Comparison of ENCODE assay signal across 18 cellular contexts in genomic region chr6:57224769-57225515, GRCh38. TPM values are rescaled to one million over a fixed set of nuclear protein-coding genes. Genes with fewer than 3 reads are reported as not detected.
DNase-seq lines count a peak whose midpoint lies in the region; ATAC-seq and TF ChIP-seq lines count a peak whose summit lies in the region.
"Had no signal": no experiment of that assay in that cellular context is flagged by ENCODE, and none has a peak within 500 bp of the region (broad histone marks: within the 10 kb centered on the region; RNA-seq: fewer than 3 reads in every experiment).

No MANE protein-coding gene starts in this region.

- H3K79me1 ChIP-seq in IMR-90 (ENCODE audit: low read depth in 1 of 2, low read length in 2 of 2) (peaks cover 0 to 26% of the 10 kb centered on the region in 2 experiments; a peak in 2 of 4 replicates), neuronal stem cell (ENCODE audit: low read depth, low read length) (no peaks in the 10 kb centered on the region)

- H3K4me3 Mint-ChIP-seq in CD4-positive, alpha-beta T cell: peak overlapping the region; percentile 34
- H3K4me3 Mint-ChIP-seq in stimulated activated memory B cell treated with anti-CD40 and anti-IgM and Interleukin-4, amounts not matched to agents 10 μg/mL and 1 μg/mL and 100 μg/mL, for 72 hours: no peak overlapping the region
- H3K4me3 Mint-ChIP-seq in effector memory CD8-positive, alpha-beta T cell: no peak overlapping the region
- H3K4me3 Mint-ChIP-seq: activated CD4-positive, alpha-beta memory T cell treated with anti-CD3 and anti-CD28 coated beads for 36 hours; activated T-helper 1 cell treated with anti-CD3 and anti-CD28 coated beads, Interleukin-12 subunit alpha, Interleukin-12 subunit beta, Interleukin-2, Interleukin-4 antibody, amounts not matched to agents 30 ng/mL and 10 ng/mL and 1 ng/mL, durations not matched to agents 14 hours and 24 hours and 36 hours; type B pancreatic cell had no signal

- no peaks in the 10 kb centered on the region for H3K9me3 Mint-ChIP-seq in CD4-positive, alpha-beta T cell
- no peaks in the 10 kb centered on the region for H3K9me3 Mint-ChIP-seq in stimulated activated memory B cell treated with anti-CD40 and anti-IgM and Interleukin-4, amounts not matched to agents 10 μg/mL and 1 μg/mL and 100 μg/mL, for 72 hours
- H3K9me3 Mint-ChIP-seq in effector memory CD8-positive, alpha-beta T cell: no peaks in the 10 kb centered on the region
- H3K9me3 Mint-ChIP-seq: activated CD4-positive, alpha-beta memory T cell treated with anti-CD3 and anti-CD28 coated beads for 36 hours; activated T-helper 1 cell treated with anti-CD3 and anti-CD28 coated beads, Interleukin-12 subunit alpha, Interleukin-12 subunit beta, Interleukin-2, Interleukin-4 antibody, amounts not matched to agents 30 ng/mL and 10 ng/mL and 1 ng/mL, durations not matched to agents 14 hours and 24 hours and 36 hours had no signal

- dilution Hi-C loops in IMR-90 (cut with HindIII; ENCODE audit: low sequenced_read_pairs, unreplicated experiment): no loop called here

- H2BK15ac ChIP-seq in IMR-90 (ENCODE audit: low read depth, low read length) (peak overlapping the region; percentile 68; the same call in 1 of the 3 replicates), neuronal stem cell (ENCODE audit: low read length) (no peak overlapping the region)

- H2BK120ac ChIP-seq in IMR-90 (ENCODE audit: low read depth, low read length): peak overlapping the region; percentile 79
- no peak overlapping the region for H2BK120ac ChIP-seq in neuronal stem cell (ENCODE audit: low read depth, low read length)

- no peak overlapping the region for H3K56ac ChIP-seq in IMR-90 (ENCODE audit: extremely low read depth, insufficient read depth, low read length)

- H4K91ac ChIP-seq in IMR-90 (ENCODE audit: insufficient read depth, low read depth, low read length) (peak overlapping the region; percentile 45; the same call in 1 of the 2 replicates), neuronal stem cell (ENCODE audit: low read depth, low read length, poor library complexity) (no peak overlapping the region)

- H4K8ac ChIP-seq in IMR-90 (ENCODE audit: low read depth in 2 of 2, low read length in 2 of 2) (peak overlapping the region; percentile 19 to 72), neuronal stem cell (ENCODE audit: low read depth, low read length) (no peak overlapping the region)

- H3K27ac ChIP-seq in CD4-positive, alpha-beta T cell (ENCODE audit: low read depth, low read length): no peak overlapping the region
- no peak overlapping the region for H3K27ac ChIP-seq in IMR-90 (ENCODE audit: insufficient read depth, low read length)
- no peak overlapping the region for H3K27ac ChIP-seq in neuronal stem cell (replicated peaks; ENCODE audit: low read length)
- no peak overlapping the region for H3K27ac ChIP-seq in gastroesophageal sphincter
- H3K27ac ChIP-seq: ascending aorta, Peyer's patch had no signal

- TF ChIP-seq POLR2A in IMR-90 (IDR thresholded peaks at IDR 0.05; ENCODE audit: low read depth, low read length) (no peak), gastroesophageal sphincter (IDR thresholded peaks at IDR 0.05) (no peak)

- H3K4me1 ChIP-seq in IMR-90 (ENCODE audit: control insufficient read depth, insufficient read depth, low read length): peaks cover 5% of the 10 kb centered on the region
- peaks cover 0 to 4% of the 10 kb centered on the region in 2 donors for H3K4me1 ChIP-seq in neuronal stem cell (ENCODE audit: control insufficient read depth in 2 of 2, insufficient read depth in 1 of 2, low read depth in 1 of 2, low read length in 2 of 2)
- H3K4me1 ChIP-seq in gastroesophageal sphincter: peaks cover 0 to 20% (median 0%) of the 10 kb centered on the region in 3 donors

- H2BK5ac ChIP-seq in IMR-90 (ENCODE audit: low read depth, low read length, poor library complexity, severe bottlenecking) (peak overlapping the region; percentile 81), neuronal stem cell (ENCODE audit: low read length) (no peak overlapping the region)

- TF ChIP-seq EP300 in gastroesophageal sphincter (IDR thresholded peaks at IDR 0.05): no peak

- peak overlapping the region; percentile 60; the same call in 1 of the 2 replicates for H2AK5ac ChIP-seq in IMR-90 (ENCODE audit: low read depth, low read length)
- H2AK5ac ChIP-seq in neuronal stem cell (ENCODE audit: low read depth, low read length): no peak overlapping the region

- peak overlapping the region; percentile 11; the same call in 1 of the 2 replicates for H3K4me2 ChIP-seq in IMR-90 (ENCODE audit: low read depth, low read length)
- no peak overlapping the region for H3K4me2 ChIP-seq in neuronal stem cell (ENCODE audit: insufficient read depth, low read length, poor library complexity, severe bottlenecking)

- peaks cover 14% of the 10 kb centered on the region for H3K4me1 Mint-ChIP-seq in CD4-positive, alpha-beta T cell (ENCODE audit: low read depth)
- peaks cover 10% of the 10 kb centered on the region for H3K4me1 Mint-ChIP-seq in stimulated activated memory B cell treated with anti-CD40 and anti-IgM and Interleukin-4, amounts not matched to agents 10 μg/mL and 1 μg/mL and 100 μg/mL, for 72 hours
- peaks cover 7 to 8% of the 10 kb centered on the region in 2 donors for H3K4me1 Mint-ChIP-seq in effector memory CD8-positive, alpha-beta T cell (ENCODE audit: low read depth in 2 of 2)

- no peak overlapping the region; the same call in 1 of the 2 replicates for H3K9ac ChIP-seq in IMR-90 (ENCODE audit: low read depth, low read length)
- H3K9ac ChIP-seq in neuronal stem cell (ENCODE audit: low read depth, low read length, poor library complexity): no peak overlapping the region

- no peak overlapping the region for H2AK9ac ChIP-seq in IMR-90 (replicated peaks; ENCODE audit: low read depth, low read length, poor library complexity)

- no peak for ATAC-seq in CD4-positive, alpha-beta T cell (ENCODE audit: poor library complexity)
- ATAC-seq in IMR-90 (ENCODE audit: low read depth) (peak; percentile 16; the same call in 1 of the 2 replicates), gastroesophageal sphincter (no peak)
- no peak for ATAC-seq in stimulated activated memory B cell treated with anti-CD40 and anti-IgM and Interleukin-4, amounts not matched to agents 10 μg/mL and 1 μg/mL and 100 μg/mL, for 72 hours
- no peak for ATAC-seq in effector memory CD8-positive, alpha-beta T cell (replicated peaks)
- ATAC-seq: mucosa of descending colon had no signal

- no peak overlapping the region for H2BK12ac ChIP-seq in neuronal stem cell (ENCODE audit: low read length)

- in situ Hi-C loops in IMR-90 (cut with MboI; ENCODE audit: low sequenced_read_pairs): no loop called here

- CTCF ChIA-PET in CD4-positive, alpha-beta T cell (lab: Charles Lee): interaction anchor here (0.8 kb wide), 1 partner anchor 12 kb away, joined by 3 read pairs; no protein-coding TSS in a partner anchor
- CTCF ChIA-PET in IMR-90 (lab: Yijun Ruan, JAX): interaction anchor here (1.0 kb wide), 1 partner anchor 21 kb away, joined by 3 read pairs; no protein-coding TSS in a partner anchor

- H3K4me3 ChIP-seq in IMR-90 (ENCODE audit: insufficient read depth, low read depth, low read length): no peak overlapping the region
- H3K4me3 ChIP-seq in cardiac fibroblast (replicated peaks in 1 of 2; ENCODE audit: low read depth in 2 of 2, low read length in 2 of 2): no peak overlapping the region
- H3K4me3 ChIP-seq in neuronal stem cell (ENCODE audit: low read length in 2 of 2): no peak overlapping the region
- H3K4me3 ChIP-seq in gastroesophageal sphincter: no peak overlapping the region
- H3K4me3 ChIP-seq: ascending aorta, mucosa of descending colon, Peyer's patch had no signal

- peak overlapping the region; percentile 72 for H3K18ac ChIP-seq in IMR-90 (ENCODE audit: low read depth, low read length)
- no peak overlapping the region for H3K18ac ChIP-seq in neuronal stem cell (ENCODE audit: low read length)

- peaks cover 18% of the 10 kb centered on the region for H3K27me3 Mint-ChIP-seq in CD4-positive, alpha-beta T cell
- peaks cover 3% of the 10 kb centered on the region for H3K27me3 Mint-ChIP-seq in stimulated activated memory B cell treated with anti-CD40 and anti-IgM and Interleukin-4, amounts not matched to agents 10 μg/mL and 1 μg/mL and 100 μg/mL, for 72 hours
- H3K27me3 Mint-ChIP-seq in effector memory CD8-positive, alpha-beta T cell: peaks cover 3 to 9% of the 10 kb centered on the region in 2 donors
- H3K27me3 Mint-ChIP-seq: type B pancreatic cell had no signal

- H2AFZ ChIP-seq in IMR-90 (replicated peaks; ENCODE audit: low read length, poor library complexity) (no peak overlapping the region), neuronal stem cell (ENCODE audit: low read length) (peak overlapping the region; percentile 30)

- H4K20me1 ChIP-seq in IMR-90 (ENCODE audit: insufficient read depth, low read length): no peaks in the 10 kb centered on the region

- no peak for TF ChIP-seq CTCF in CD4-positive, alpha-beta T cell (IDR thresholded peaks at IDR 0.05)
- TF ChIP-seq CTCF in IMR-90 (conservative IDR thresholded peaks at IDR 0.05; ENCODE audit: low read depth, low read length) (no peak), cardiac fibroblast (IDR thresholded peaks at IDR 0.05; ENCODE audit: low read depth, low read length) (no peak), gastroesophageal sphincter (IDR thresholded peaks at IDR 0.05) (no peak)

- H3K27ac Mint-ChIP-seq in CD4-positive, alpha-beta T cell: no peak overlapping the region
- H3K27ac Mint-ChIP-seq in stimulated activated memory B cell treated with anti-CD40 and anti-IgM and Interleukin-4, amounts not matched to agents 10 μg/mL and 1 μg/mL and 100 μg/mL, for 72 hours: no peak overlapping the region
- H3K27ac Mint-ChIP-seq in effector memory CD8-positive, alpha-beta T cell: no peak overlapping the region
- H3K27ac Mint-ChIP-seq: activated CD4-positive, alpha-beta memory T cell treated with anti-CD3 and anti-CD28 coated beads for 36 hours; activated T-helper 1 cell treated with anti-CD3 and anti-CD28 coated beads, Interleukin-12 subunit alpha, Interleukin-12 subunit beta, Interleukin-2, Interleukin-4 antibody, amounts not matched to agents 30 ng/mL and 10 ng/mL and 1 ng/mL, durations not matched to agents 14 hours and 24 hours and 36 hours; type B pancreatic cell had no signal

- H2BK20ac ChIP-seq in IMR-90 (ENCODE audit: low read depth, low read length): peak overlapping the region; percentile 61

- DNase-seq in CD4-positive, alpha-beta T cell: no peak
- peak; percentile 70 for DNase-seq in IMR-90
- DNase-seq in cardiac fibroblast (ENCODE audit: low read depth in 2 of 2): peak; percentile 58 to 68
- DNase-seq in neuronal stem cell (ENCODE audit: low spot score): no peak
- no peak for DNase-seq in effector memory CD8-positive, alpha-beta T cell
- DNase-seq in iPS-NIHi11 (ENCODE audit: low spot score): no peak
- DNase-seq: activated CD4-positive, alpha-beta memory T cell treated with anti-CD3 and anti-CD28 coated beads for 36 hours; DMS79 treated with DMSO at 0.1 percent for 48 hours; mucosa of descending colon; NCI-H146; NCI-H526; Peyer's patch; stimulated activated CD4-positive, alpha-beta T cell treated with anti-CD3 and anti-CD28 coated beads, Interleukin-2, amount 100 ng/mL, for 48 hours had no signal

- H3K36me3 Mint-ChIP-seq in CD4-positive, alpha-beta T cell (ENCODE audit: low read depth): peaks cover 7% of the 10 kb centered on the region
- H3K36me3 Mint-ChIP-seq in stimulated activated memory B cell treated with anti-CD40 and anti-IgM and Interleukin-4, amounts not matched to agents 10 μg/mL and 1 μg/mL and 100 μg/mL, for 72 hours: peaks cover 5% of the 10 kb centered on the region
- peaks cover 14% of the 10 kb centered on the region for H3K36me3 Mint-ChIP-seq in effector memory CD8-positive, alpha-beta T cell (ENCODE audit: insufficient read depth)

- peaks cover 10% of the 10 kb centered on the region for H3K27me3 ChIP-seq in CD4-positive, alpha-beta T cell (ENCODE audit: control insufficient read depth, insufficient read depth, low read length)
- H3K27me3 ChIP-seq in IMR-90 (ENCODE audit: control insufficient read depth, insufficient read depth, low read length) (no peaks in the 10 kb centered on the region), neuronal stem cell (ENCODE audit: control insufficient read depth in 3 of 3, insufficient read depth in 3 of 3, low read depth in 1 of 3, low read length in 3 of 3) (no peaks in the 10 kb centered on the region), gastroesophageal sphincter (no peaks in the 10 kb centered on the region)
- H3K27me3 ChIP-seq: ascending aorta, Peyer's patch had no signal

- no TSS peak for BruUV-seq in IMR-90 (replicated peaks; lab: Mats Ljungman, UMichigan)

- H3K9me3 ChIP-seq in CD4-positive, alpha-beta T cell (ENCODE audit: control insufficient read depth, low read length): no peaks in the 10 kb centered on the region
- H3K9me3 ChIP-seq in IMR-90 (ENCODE audit: control insufficient read depth, insufficient read depth, low read length) (0 out of 2 replicates have a peak, but pooled peaks cover 1% of the 10 kb centered on the region), neuronal stem cell (replicated peaks in 1 of 2; ENCODE audit: control insufficient read depth in 2 of 2, insufficient read depth in 1 of 2, low read depth in 1 of 2, low read length in 2 of 2) (peaks cover 0 to 6% of the 10 kb centered on the region in 2 donors), gastroesophageal sphincter (no peaks in the 10 kb centered on the region)
- H3K9me3 ChIP-seq: mucosa of descending colon, Peyer's patch had no signal

- H3K23ac ChIP-seq in IMR-90 (ENCODE audit: low read depth, low read length): peak overlapping the region; percentile 41; the same call in 1 of the 2 replicates
- no peak overlapping the region for H3K23ac ChIP-seq in neuronal stem cell (ENCODE audit: low read depth, low read length, poor library complexity)

- H3K9me1 ChIP-seq in IMR-90 (ENCODE audit: insufficient read depth, low read length): no peaks in the 10 kb centered on the region

- intact Hi-C loops in CD4-positive, alpha-beta T cell (cut with DNase I, micrococcal nuclease): loop anchor here (5.0 to 10.0 kb wide), 4 partner anchors 138 to 740 kb away; partner anchors contain the start of gene KIAA1586 (in 2 of the 2)
- intact Hi-C loops in IMR-90 (cut with micrococcal nuclease): no loop called here

- POLR2A ChIA-PET in CD4-positive, alpha-beta T cell (lab: Charles Lee): no interaction called here
- POLR2A ChIA-PET in IMR-90 (lab: Charles Lee; ENCODE audit: unreplicated experiment): no interaction called here

- H3K4ac ChIP-seq in IMR-90 (ENCODE audit: low read depth, low read length) (peak overlapping the region; percentile 56; the same call in 1 of the 2 replicates), neuronal stem cell (ENCODE audit: low read length) (no peak overlapping the region)

- no peak for TF ChIP-seq RAD21 in IMR-90 (IDR thresholded peaks at IDR 0.05; ENCODE audit: low read length)

- H3K14ac ChIP-seq in IMR-90 (replicated peaks; ENCODE audit: low read depth, low read length) (peak overlapping the region; percentile 73), neuronal stem cell (ENCODE audit: low read length) (no peak overlapping the region)

- no peaks in the 10 kb centered on the region; the same call in 1 of the 2 replicates for H3K36me3 ChIP-seq in IMR-90 (ENCODE audit: control insufficient read depth, insufficient read depth, low read length)
- H3K36me3 ChIP-seq in neuronal stem cell (replicated peaks in 1 of 2; ENCODE audit: control insufficient read depth in 2 of 2, insufficient read depth in 2 of 2, low read length in 2 of 2): no peaks in the 10 kb centered on the region
- H3K36me3 ChIP-seq in gastroesophageal sphincter: no peaks in the 10 kb centered on the region
- H3K36me3 ChIP-seq: ascending aorta, Peyer's patch had no signal

- H4K5ac ChIP-seq in IMR-90 (ENCODE audit: low read depth, low read length): peak overlapping the region; percentile 57; the same call in 1 of the 2 replicates

- WGBS in IMR-90 (ENCODE audit: extremely low coverage in 2 of 2, insufficient read length in 1 of 2), 2 experiments: 20% methylated on average over 1 of the region's 1 CpG; no CpG with 5 or more reads in 1 of the 2 experiments
- WGBS in neuronal stem cell (ENCODE audit: extremely low coverage in 2 of 2, insufficient read length in 2 of 2, insufficient replicate concordance in 1 of 2), 2 donors: no CpG with 5 or more reads among the region's 1 CpG
- 50 to 75% methylated on average over 1 of the region's 1 CpG for WGBS in gastroesophageal sphincter (ENCODE audit: low coverage in 1 of 2), 2 donors

RNA-seq across cellular contexts. Expression of gene RAB23, which starts 2.8 kb away (rescaled TPM):
- total RNA-seq in CD4-positive, alpha-beta T cell: under 1 TPM; 0.45 to 0.49 TPM
- 13.3 and 28.9 TPM in 2 replicates for total RNA-seq in IMR-90 (2012; rRNA removed)
- 7.8 and 10.8 TPM in 2 replicates for polyA plus RNA-seq in IMR-90 (2012; rRNA removed)
- polyA plus RNA-seq in IMR-90 (2012; cell fraction: cytosol; rRNA removed): 1.8 and 2.0 TPM in 2 replicates
- polyA plus RNA-seq in IMR-90 (2012; cell fraction: nucleus; rRNA removed; ENCODE audit: low replicate concordance): 0.72 and 6.9 TPM in 2 replicates
- polyA plus RNA-seq in neuronal stem cell (2013, experiment 1 of 2): 14.4 TPM
- 14.9 TPM for polyA plus RNA-seq in neuronal stem cell (2013, experiment 2 of 2)
- 100 to 1,000 TPM in 1 of 4 donors, 10 to 100 TPM in 3; 45.5 to 107 (median 78.1) TPM for total RNA-seq in gastroesophageal sphincter

RNA-seq across cellular contexts. Expression of gene BAG2, which starts 52.8 kb away (rescaled TPM):
- 1 to 10 TPM; 5.4 to 5.6 TPM for total RNA-seq in CD4-positive, alpha-beta T cell
- total RNA-seq in IMR-90 (2012; rRNA removed) (10.0 and 19.2 TPM in 2 replicates), gastroesophageal sphincter (10 to 100 TPM; 40.8 to 50.6 (median 46.3) TPM)
- polyA plus RNA-seq in IMR-90 (2012; rRNA removed): 6.7 and 8.1 TPM in 2 replicates
- 2.7 and 3.0 TPM in 2 replicates for polyA plus RNA-seq in IMR-90 (2012; cell fraction: cytosol; rRNA removed)
- 1.2 and 4.9 TPM in 2 replicates for polyA plus RNA-seq in IMR-90 (2012; cell fraction: nucleus; rRNA removed; ENCODE audit: low replicate concordance)
- 0.46 TPM for polyA plus RNA-seq in neuronal stem cell (2013, experiment 1 of 2)
- 0.42 TPM for polyA plus RNA-seq in neuronal stem cell (2013, experiment 2 of 2)

Comparison
In these comparisons a context has a peak if more than half of its experiments do, and no peak if none do; other contexts are left out.
1. DNase-seq: peak in IMR-90 (single experiment) and cardiac fibroblast (2 of 2); none in CD4-positive, alpha-beta T cell (0 of 10), neuronal stem cell (single experiment), effector memory CD8-positive, alpha-beta T cell (0 of 3) and iPS-NIHi11 (single experiment).